Comparison of ENCODE assay signal across 8 cellular contexts in genomic region chr4:37976513-37976912, GRCh38. TPM values are rescaled to one million over a fixed set of nuclear protein-coding genes. Genes with fewer than 3 reads are reported as not detected.
DNase-seq lines count a peak whose midpoint lies in the region; ATAC-seq and TF ChIP-seq lines count a peak whose summit lies in the region.

No MANE protein-coding gene starts in this region.

- TF ChIP-seq CTCF in coronary artery (IDR thresholded peaks at IDR 0.05): no peak

- peak overlapping the region; percentile 87 for H3K9ac ChIP-seq in mucosa of stomach (ENCODE audit: low read length)

- peaks cover 5% of the 10 kb centered on the region for H3K4me1 ChIP-seq in mucosa of stomach (ENCODE audit: control insufficient read depth, insufficient read depth, low read length)

- in situ Hi-C loops in ACHN (cut with HindIII; ENCODE audit: low pct_ligation_motif_present, low pct_unique_long_range_greater_than_20kb, low sequenced_read_pairs): no loop called here

- H3K36me3 ChIP-seq in mucosa of stomach (ENCODE audit: control insufficient read depth, insufficient read depth, low read length): no peaks in the 10 kb centered on the region

- H3K4me3 ChIP-seq in Jurkat, Clone E6-1 (ENCODE audit: low read length): peak overlapping the region; percentile 49
- peak overlapping the region; percentile 99 for H3K4me3 ChIP-seq in coronary artery
- H3K4me3 ChIP-seq in mucosa of stomach (ENCODE audit: low read length): peak overlapping the region; percentile 19

- no peak for ATAC-seq in GM18498 (IDR thresholded peaks at IDR 0.05; ENCODE audit: unreplicated experiment)

- H3K27ac ChIP-seq in coronary artery: peak overlapping the region; percentile 99 to 100

- H3K27me3 ChIP-seq in mucosa of stomach (ENCODE audit: control insufficient read depth, insufficient read depth, low read length): no peaks in the 10 kb centered on the region

- no peaks in the 10 kb centered on the region for H3K9me3 ChIP-seq in mucosa of stomach (ENCODE audit: control insufficient read depth, low read length)

- DNase-seq in ACHN (peak; percentile 10), coronary artery (ENCODE audit: low spot score) (no peak), SW 1271 (lab: John Stamatoyannopoulos, UW) (no peak), GF-D8 (lab: John Stamatoyannopoulos, UW) (no peak), anterior cingulate cortex (lab: John Stamatoyannopoulos, UW) (no peak)
- DNase-seq in Jurkat, Clone E6-1 (ENCODE audit: low read depth, low spot score): no peak

RNA-seq across cellular contexts. Expression of gene PTTG2, which starts 16.3 kb away (rescaled TPM):
- polyA plus RNA-seq in Jurkat, Clone E6-1 (2012; ENCODE audit: insufficient read depth, insufficient read length): not detected

Comparison
In these comparisons a context has a peak if more than half of its experiments do, and no peak if none do; other contexts are left out.
1. H3K4me3 ChIP-seq: peak in every context shown above with its lines; median percentile 99 in coronary artery; 49 in Jurkat, Clone E6-1; 19 in mucosa of stomach.